9 cellular contexts compared by ENCODE assay signal in genomic region chr19:1567116-1567847, GRCh38. TPM values are rescaled to one million over a fixed set of nuclear protein-coding genes. Genes with fewer than 3 reads are reported as not detected.
DNase-seq lines count a peak whose midpoint lies in the region; ATAC-seq, FAIRE-seq and TF ChIP-seq lines count a peak whose summit lies in the region.
"Had no signal": no experiment of that assay in that cellular context is flagged by ENCODE, and none has a peak within 500 bp of the region (broad histone marks: within the 10 kb centered on the region; RNA-seq: fewer than 3 reads in every experiment).

No MANE protein-coding gene starts in this region.

- H3K4me2 ChIP-seq in OCI-LY1 (ENCODE audit: low read length), result peak overlapping the region; percentile 92

- H3K36me3 Mint-ChIP-seq in CD8-positive, alpha-beta T cell, result no peaks in the 10 kb centered on the region
- H3K36me3 Mint-ChIP-seq in endothelial cell (ENCODE audit: low read depth, unreplicated experiment), result peaks cover 4% of the 10 kb centered on the region
- H3K36me3 Mint-ChIP-seq in nephron (ENCODE audit: low read depth), result peaks cover 23% of the 10 kb centered on the region
- H3K36me3 Mint-ChIP-seq: naive B cell had no signal

- no peak overlapping the region for H3K27ac Mint-ChIP-seq in CD8-positive, alpha-beta T cell
- H3K27ac Mint-ChIP-seq in endothelial cell (ENCODE audit: unreplicated experiment), result peak overlapping the region; percentile 72
- H3K27ac Mint-ChIP-seq in nephron, result peak overlapping the region in 1 of 3 experiments; percentile 83
- H3K27ac Mint-ChIP-seq: naive B cell had no signal

- no peaks in the 10 kb centered on the region for H3K36me3 ChIP-seq in CD8-positive, alpha-beta T cell (ENCODE audit: insufficient read depth, low read length)
- no peaks in the 10 kb centered on the region for H3K36me3 ChIP-seq in OCI-LY1 (ENCODE audit: insufficient read depth, low read length)

- no peak overlapping the region for H2AFZ ChIP-seq in OCI-LY1 (ENCODE audit: low read length)

- no peak for ATAC-seq in CD8-positive, alpha-beta T cell
- no peak for ATAC-seq in HG03469 (IDR thresholded peaks at IDR 0.05; ENCODE audit: unreplicated experiment)

- no peaks in the 10 kb centered on the region for H3K27me3 Mint-ChIP-seq in CD8-positive, alpha-beta T cell (ENCODE audit: low read depth)
- H3K27me3 Mint-ChIP-seq in endothelial cell (ENCODE audit: unreplicated experiment) (peaks cover 35% of the 10 kb centered on the region), nephron (ENCODE audit: low read depth) (peaks cover 5% of the 10 kb centered on the region)

- H3K79me2 ChIP-seq in OCI-LY1 (ENCODE audit: insufficient read depth, low read length), result no peaks in the 10 kb centered on the region

- H3F3A ChIP-seq in OCI-LY1 (ENCODE audit: insufficient read depth, low read length), result no peaks in the 10 kb centered on the region

- peaks cover 8% of the 10 kb centered on the region for H3K4me1 ChIP-seq in CD8-positive, alpha-beta T cell (ENCODE audit: insufficient read depth, low read length)
- H3K4me1 ChIP-seq in OCI-LY1 (ENCODE audit: insufficient read depth, low read length, severe bottlenecking), result peaks cover 12% of the 10 kb centered on the region

- TF ChIP-seq CTCF in CD8-positive, alpha-beta T cell (IDR thresholded peaks at IDR 0.05), result no peak
- TF ChIP-seq CTCF in OCI-LY1 (IDR thresholded peaks at IDR 0.05; ENCODE audit: low read length) (no peak), endothelial cell (IDR thresholded peaks at IDR 0.05; ENCODE audit: unreplicated experiment) (no peak), nephron (IDR thresholded peaks at IDR 0.05; ENCODE audit: unreplicated experiment in 3 of 3) (no peak)

- CTCF ChIA-PET in CD8-positive, alpha-beta T cell (lab: Charles Lee), result no interaction called here

- intact Hi-C loops in CD8-positive, alpha-beta T cell (cut with DNase I, micrococcal nuclease), result loop anchor here in 1 of 2 experiments (5.0 kb wide), 1 partner anchor 160 kb away; the partner anchor contains the start of gene DAZAP1
- intact Hi-C loops in posterior vena cava (cut with DNase I), result no loop called here

- no peak overlapping the region for H3K27ac ChIP-seq in CD8-positive, alpha-beta T cell (ENCODE audit: low read depth, low read length)
- no peak overlapping the region for H3K27ac ChIP-seq in OCI-LY1 (ENCODE audit: low read depth, low read length, poor library complexity, severe bottlenecking)

- no peaks in the 10 kb centered on the region for H3K9me3 ChIP-seq in CD8-positive, alpha-beta T cell (ENCODE audit: low read length)
- no peaks in the 10 kb centered on the region for H3K9me3 ChIP-seq in OCI-LY1 (ENCODE audit: low read length)

- H3K9me2 ChIP-seq in OCI-LY1 (ENCODE audit: low read depth, low read length), result no peaks in the 10 kb centered on the region

- FAIRE-seq in frontal cortex (lab: Jason Lieb, UNC), result no peak

- peak in 1 of 7 experiments; percentile 14 for DNase-seq in CD8-positive, alpha-beta T cell
- DNase-seq in endothelial cell (ENCODE audit: low spot score) (peak; percentile 44), pons (ENCODE audit: low spot score) (no peak), frontal cortex (ENCODE audit: low spot score in 2 of 2) (no peak), posterior vena cava (ENCODE audit: low spot score) (no peak)

- H3K4me3 ChIP-seq in CD8-positive, alpha-beta T cell (ENCODE audit: low read depth, low read length), result no peak overlapping the region
- peak overlapping the region; percentile 75 for H3K4me3 ChIP-seq in OCI-LY1 (ENCODE audit: low read depth, low read length, poor library complexity, severe bottlenecking)

- POLR2A ChIA-PET in CD8-positive, alpha-beta T cell (lab: Charles Lee), result interaction anchor here (1.0 kb wide), 1 partner anchor 39 kb away, joined by 3 read pairs; no protein-coding TSS in a partner anchor

- no peaks in the 10 kb centered on the region for H3K27me3 ChIP-seq in CD8-positive, alpha-beta T cell (ENCODE audit: insufficient read depth, low read length)
- no peaks in the 10 kb centered on the region for H3K27me3 ChIP-seq in OCI-LY1 (ENCODE audit: insufficient read depth, low read length)

- peak overlapping the region; percentile 39 for H3K4me3 Mint-ChIP-seq in CD8-positive, alpha-beta T cell
- peak overlapping the region; percentile 86 for H3K4me3 Mint-ChIP-seq in endothelial cell (ENCODE audit: unreplicated experiment)
- H3K4me3 Mint-ChIP-seq in nephron, result peak overlapping the region; percentile 78 to 82 (median 79)

- no peaks in the 10 kb centered on the region for H4K20me1 ChIP-seq in OCI-LY1 (ENCODE audit: insufficient read depth, low read length)

- peak overlapping the region; percentile 66 for H3K9ac ChIP-seq in OCI-LY1 (ENCODE audit: low read length)

- H3K9me3 Mint-ChIP-seq in CD8-positive, alpha-beta T cell, result no peaks in the 10 kb centered on the region
- H3K9me3 Mint-ChIP-seq in endothelial cell (ENCODE audit: unreplicated experiment) (no peaks in the 10 kb centered on the region), nephron (no peaks in the 10 kb centered on the region)
- H3K9me3 Mint-ChIP-seq: naive B cell had no signal

- H3K4me1 Mint-ChIP-seq in CD8-positive, alpha-beta T cell (ENCODE audit: low read depth), result peaks cover 4% of the 10 kb centered on the region
- H3K4me1 Mint-ChIP-seq in endothelial cell (ENCODE audit: unreplicated experiment), result peaks cover 10% of the 10 kb centered on the region
- H3K4me1 Mint-ChIP-seq in nephron, result no peaks in the 10 kb centered on the region

RNA-seq across cellular contexts. Expression of gene MEX3D, which starts 0.8 kb away (rescaled TPM):
- total RNA-seq in CD8-positive, alpha-beta T cell, result 1 to 10 TPM; 1.5 to 1.7 TPM
- total RNA-seq in endothelial cell (ENCODE audit: unreplicated experiment), result 73.4 TPM
- total RNA-seq in frontal cortex, result 55.0 TPM
- 10 to 100 TPM; 14.0 to 21.9 TPM for total RNA-seq in posterior vena cava

RNA-seq across cellular contexts. Expression of gene MBD3, which starts 25.4 kb away (rescaled TPM):
- total RNA-seq in CD8-positive, alpha-beta T cell, result 10 to 100 TPM; 31.0 to 37.2 TPM
- total RNA-seq in endothelial cell (ENCODE audit: unreplicated experiment) (81.4 TPM), frontal cortex (50.1 TPM), posterior vena cava (10 to 100 TPM; 44.2 to 53.6 TPM)

RNA-seq across cellular contexts. Expression of gene UQCR11, which starts 38.0 kb away (rescaled TPM):
- 10 to 100 TPM; 97.1 to 98.0 TPM for total RNA-seq in CD8-positive, alpha-beta T cell
- total RNA-seq in endothelial cell (ENCODE audit: unreplicated experiment) (182 TPM), frontal cortex (65.6 TPM), posterior vena cava (100 to 1,000 TPM; 197 to 252 TPM)

RNA-seq across cellular contexts. Expression of gene PLK5, which starts 43.4 kb away (rescaled TPM):
- not detected for total RNA-seq in CD8-positive, alpha-beta T cell
- total RNA-seq in endothelial cell (ENCODE audit: unreplicated experiment) (1.1 TPM), frontal cortex (not detected), posterior vena cava (not detected)

RNA-seq across cellular contexts. Expression of gene ADAMTSL5, which starts 54.5 kb away (rescaled TPM):
- total RNA-seq in CD8-positive, alpha-beta T cell, result 1 to 10 TPM; 1.9 to 2.8 TPM
- total RNA-seq in endothelial cell (ENCODE audit: unreplicated experiment) (0.18 TPM), frontal cortex (under 0.01 TPM), posterior vena cava (1 to 10 TPM; 7.4 to 9.1 TPM)

Comparison
In these comparisons a context has a peak if more than half of its experiments do, and no peak if none do; other contexts are left out.
1. RNA of gene MEX3D, which starts 0.8 kb away (total RNA-seq): 73.4 TPM in endothelial cell (single experiment), 55.0 TPM in frontal cortex (single experiment) and 14.0 to 21.9 TPM in posterior vena cava; 1.5 to 1.7 TPM in CD8-positive, alpha-beta T cell; every median in the first group is over 4 times any median in the second.
2. Peak in every context shown above with its lines, with median percentiles within 50 percentile points of each other: H3K4me3 Mint-ChIP-seq.